10 cellular contexts compared by ENCODE assay signal in genomic region chr10:17028843-17029580, GRCh38.
DNase-seq lines count a peak whose midpoint lies in the region; ATAC-seq and TF ChIP-seq lines count a peak whose summit lies in the region.
"Had no signal": no experiment of that assay in that cellular context is flagged by ENCODE, and none has a peak within 500 bp of the region (broad histone marks: within the 10 kb centered on the region; RNA-seq: fewer than 3 reads in every experiment).

No MANE protein-coding gene starts in this region.

- peak overlapping the region; percentile 82 for H3K4me2 ChIP-seq in fibroblast of lung (ENCODE audit: extremely low read depth, insufficient read depth, low read length)

- H3K4me1 Mint-ChIP-seq in HFFc6 (ENCODE audit: low read depth): peaks cover 98% of the 10 kb centered on the region
- H3K4me1 Mint-ChIP-seq in T-helper 2 cell treated with Interferon-gamma antibody and Interleukin-4, amounts not matched to agents 5 μg/mL and 100 μg/mL, for 36 hours (ENCODE audit: low read depth): peaks cover 77% of the 10 kb centered on the region

- H3K79me2 ChIP-seq in fibroblast of lung (ENCODE audit: control insufficient read depth, insufficient read depth, low read length): no peaks in the 10 kb centered on the region

- H3K9me3 ChIP-seq in fibroblast of lung (ENCODE audit: control insufficient read depth, insufficient read depth, low read depth, low read length) (no peaks in the 10 kb centered on the region), spleen (no peaks in the 10 kb centered on the region), aorta (ENCODE audit: control insufficient read depth, low read length) (no peaks in the 10 kb centered on the region)

- H3K9ac ChIP-seq in fibroblast of lung (ENCODE audit: insufficient read depth, low read length): no peak overlapping the region

- no peak for DNase-seq in HFFc6
- peak; percentile 22 for DNase-seq in T-helper 2 cell treated with Interferon-gamma antibody and Interleukin-4, amounts not matched to agents 5 μg/mL and 100 μg/mL, for 36 hours (ENCODE audit: low spot score)
- no peak for DNase-seq in fibroblast of lung (ENCODE audit: low read depth in 2 of 2)
- DNase-seq in spleen: no peak
- DNase-seq in aorta: no peak
- no peak for DNase-seq in stimulated activated naive CD4-positive, alpha-beta T cell (lab: John Stamatoyannopoulos, UW)
- no peak for DNase-seq in NCI-H2196 (lab: John Stamatoyannopoulos, UW; ENCODE audit: unreplicated experiment)
- DNase-seq: midbrain, NCI-H1436 had no signal

- 40 to 52% (median 47%) methylated on average over 8 of the region's 8 CpGs for WGBS in spleen, 5 donors
- 74% methylated on average over 8 of the region's 8 CpGs for WGBS in aorta, 2 donors

- no peak overlapping the region for H3K4me3 ChIP-seq in fibroblast of lung (replicated peaks in 1 of 4; ENCODE audit: control extremely low read depth in 1 of 4, insufficient read depth in 1 of 4, low read depth in 3 of 4, low read length in 4 of 4)
- H3K4me3 ChIP-seq in spleen: peak overlapping the region in 3 of 8 donors; percentile 9 to 54 (median 10)
- H3K4me3 ChIP-seq in aorta (ENCODE audit: low read length in 2 of 2): no peak overlapping the region

- ATAC-seq in aorta (ENCODE audit: low FRiP score): no peak
- no peak for ATAC-seq in HG03457 (IDR thresholded peaks at IDR 0.05; ENCODE audit: unreplicated experiment)

- H3K27me3 ChIP-seq in fibroblast of lung (ENCODE audit: control insufficient read depth, insufficient read depth, low read length) (no peaks in the 10 kb centered on the region), spleen (replicated peaks in 1 of 7) (no peaks in the 10 kb centered on the region), aorta (ENCODE audit: control insufficient read depth in 1 of 2, insufficient read depth in 2 of 2, low read length in 1 of 2) (no peaks in the 10 kb centered on the region)

- H2AFZ ChIP-seq in fibroblast of lung (ENCODE audit: low read length): no peak overlapping the region

- intact Hi-C loops in spleen (cut with DNase I; ENCODE audit: low total_unique reads): no loop called here
- intact Hi-C loops in aorta (cut with DNase I): loop anchor here in 1 of 2 donors (5.0 kb wide), 1 partner anchor 33 kb away; no protein-coding TSS in a partner anchor

- TF ChIP-seq CTCF in HFFc6 (IDR thresholded peaks at IDR 0.05) (no peak), fibroblast of lung (conservative IDR thresholded peaks at IDR 0.05 in 1 of 2, IDR thresholded peaks at IDR 0.05 in 1 of 2; ENCODE audit: low read depth in 1 of 2, low read length in 2 of 2) (no peak), spleen (IDR thresholded peaks at IDR 0.05 in 8 of 11, conservative IDR thresholded peaks at IDR 0.05 in 3 of 11) (no peak)

- H3K4me1 ChIP-seq in fibroblast of lung (ENCODE audit: control insufficient read depth, extremely low read depth, insufficient read depth, low read length): peaks cover 17% of the 10 kb centered on the region
- peaks cover 23 to 100% (median 84%) of the 10 kb centered on the region in 6 donors for H3K4me1 ChIP-seq in spleen
- peaks cover 0 to 2% of the 10 kb centered on the region in 2 donors for H3K4me1 ChIP-seq in aorta (ENCODE audit: control insufficient read depth in 1 of 2, insufficient read depth in 2 of 2, low read length in 2 of 2)

- peak overlapping the region; percentile 95 for H3K27ac Mint-ChIP-seq in HFFc6
- H3K27ac Mint-ChIP-seq in T-helper 2 cell treated with Interferon-gamma antibody and Interleukin-4, amounts not matched to agents 5 μg/mL and 100 μg/mL, for 36 hours: peak overlapping the region; percentile 92

- H3K36me3 Mint-ChIP-seq in HFFc6 (ENCODE audit: low read depth): no peaks in the 10 kb centered on the region
- no peaks in the 10 kb centered on the region for H3K36me3 Mint-ChIP-seq in T-helper 2 cell treated with Interferon-gamma antibody and Interleukin-4, amounts not matched to agents 5 μg/mL and 100 μg/mL, for 36 hours (ENCODE audit: low read depth)

- no peak for TF ChIP-seq POLR2A in spleen (IDR thresholded peaks at IDR 0.05)

- H3K27ac ChIP-seq in fibroblast of lung (ENCODE audit: insufficient read depth, low read length) (peak overlapping the region; percentile 94), spleen (peak overlapping the region; percentile 71 to 85 (median 80)), aorta (ENCODE audit: low read depth in 1 of 2, low read length in 2 of 2) (no peak overlapping the region)

- no peaks in the 10 kb centered on the region for H3K27me3 Mint-ChIP-seq in HFFc6 (ENCODE audit: insufficient read depth)
- H3K27me3 Mint-ChIP-seq in T-helper 2 cell treated with Interferon-gamma antibody and Interleukin-4, amounts not matched to agents 5 μg/mL and 100 μg/mL, for 36 hours (ENCODE audit: low read depth): peaks cover 16% of the 10 kb centered on the region

- H3K4me3 Mint-ChIP-seq in HFFc6: peak overlapping the region; percentile 85
- peak overlapping the region; percentile 81 for H3K4me3 Mint-ChIP-seq in T-helper 2 cell treated with Interferon-gamma antibody and Interleukin-4, amounts not matched to agents 5 μg/mL and 100 μg/mL, for 36 hours

- no peaks in the 10 kb centered on the region for H3K9me3 Mint-ChIP-seq in HFFc6
- H3K9me3 Mint-ChIP-seq in T-helper 2 cell treated with Interferon-gamma antibody and Interleukin-4, amounts not matched to agents 5 μg/mL and 100 μg/mL, for 36 hours: no peaks in the 10 kb centered on the region

- H3K36me3 ChIP-seq in fibroblast of lung (ENCODE audit: control insufficient read depth, insufficient read depth, low read length) (no peaks in the 10 kb centered on the region), spleen (no peaks in the 10 kb centered on the region), aorta (ENCODE audit: control insufficient read depth in 1 of 2, insufficient read depth in 2 of 2, low read length in 1 of 2) (no peaks in the 10 kb centered on the region)

- H4K20me1 ChIP-seq in fibroblast of lung (ENCODE audit: control insufficient read depth, extremely low read depth, insufficient read depth, low read length): no peaks in the 10 kb centered on the region

Comparison
In these comparisons a context has a peak if more than half of its experiments do, and no peak if none do; other contexts are left out.
1. H3K27ac ChIP-seq: peak in fibroblast of lung (single experiment) and spleen (8 of 8); none in aorta (0 of 2).